Comparison of ENCODE assay signal across 1 cellular context in genomic region chr12:12511895-12512674, GRCh38.
TF ChIP-seq lines count a peak whose summit lies in the region.

No MANE protein-coding gene starts in this region.

TF ChIP-seq in SK-N-SH treated with all-trans-retinoic acid at 6 μM for 48 hours, 23 proteins besides CTCF, POLR2A, EP300 and RAD21 (continued from another document):
- TF ChIP-seq TSHZ2 (CRISPR knock-in tag; IDR thresholded peaks at IDR 0.05), result peak; percentile 83
- TF ChIP-seq TCF4 (CRISPR knock-in tag; IDR thresholded peaks at IDR 0.05; ENCODE audit: borderline replicate concordance), result peak; percentile 92
TF ChIP-seq in SK-N-SH treated with all-trans-retinoic acid at 6 μM for 48 hours: peak in this region for 4.
